22 cellular contexts compared by ENCODE assay signal in the genomic region with DNA sequence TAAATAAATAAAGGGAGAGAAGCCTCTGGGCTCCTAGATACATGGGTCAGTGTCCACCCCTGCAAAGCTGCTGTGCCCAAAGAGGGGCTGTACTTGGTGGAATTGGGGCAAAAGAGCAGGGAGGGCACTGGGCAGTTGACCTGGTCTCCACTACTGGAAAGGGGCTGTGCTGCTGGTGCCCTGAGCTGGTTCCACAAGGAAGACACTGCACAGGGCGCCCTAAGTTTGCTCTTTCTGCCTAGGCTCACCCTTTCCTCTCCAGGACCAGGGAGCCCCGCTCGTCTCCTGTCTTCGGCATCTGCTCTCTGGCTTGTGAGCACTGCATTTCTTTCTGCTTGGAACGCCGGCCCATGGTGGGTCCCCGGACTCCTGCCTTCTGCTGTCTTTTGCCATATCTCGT.
"Had no signal": no experiment of that assay in that cellular context is flagged by ENCODE, and none has a peak within 500 bp of the region (broad histone marks: within the 10 kb centered on the region; RNA-seq: fewer than 3 reads in every experiment).

No MANE protein-coding gene starts in this region.

- H3K9me3 ChIP-seq: SJSA1, SK-N-SH had no signal

- H3K27me3 ChIP-seq: SJSA1 had no signal

- H3K4me2 ChIP-seq: SK-N-SH had no signal

- DNase-seq: activated B cell treated with CpG ODN at 0.5 μM for 24 hours; activated CD4-positive, alpha-beta memory T cell treated with anti-CD3 and anti-CD28 coated beads, Interleukin-2, amount 10 ng/mL, durations not matched to agents 7 days and 5 days; activated CD4-positive, alpha-beta T cell treated with anti-CD3 and anti-CD28 coated beads for 4 hours; activated CD4-positive, CD25-positive, alpha-beta regulatory T cell treated with anti-CD3 and anti-CD28 coated beads, Interleukin-2, amount 50 U/mL, for 72 hours; activated CD8-positive, alpha-beta memory T cell treated with anti-CD3 and anti-CD28 coated beads for 24 hours; activated CD8-positive, alpha-beta memory T cell treated with anti-CD3 and anti-CD28 coated beads, Interleukin-2, amount 10 ng/mL, durations not matched to agents 7 days and 5 days; activated CD8-positive, alpha-beta memory T cell treated with anti-CD3 and anti-CD28 coated beads, Interleukin-2, amount 50 U/mL, for 48 hours; activated effector memory CD4-positive, alpha-beta T cell treated with Interleukin-2 at 50 U/mL for 16 hours; activated naive CD4-positive, alpha-beta T cell treated with anti-CD3 and anti-CD28 coated beads, Interleukin-2, amount 10 ng/mL, durations not matched to agents 7 days and 5 days; activated naive CD8-positive, alpha-beta T cell treated with anti-CD3 and anti-CD28 coated beads, Interleukin-2, amount 50 U/mL, for 24 hours; activated T-cell treated with anti-CD3 and anti-CD28 coated beads, Interleukin-2, amount 50 U/mL, for 48 hours; anterior cingulate cortex; central memory CD4-positive, alpha-beta T cell; NCI-H1105; NCI-H1417 treated with DMSO at 0.1 percent for 48 hours; NCI-H187 treated with DMSO at 0.1 percent for 48 hours; NCI-H2081 treated with DMSO at 0.1 percent for 48 hours; NCI-H345; NCI-H524 treated with DMSO at 0.1 percent for 48 hours; SHP77; SK-N-SH had no signal

- ATAC-seq: activated CD8-positive, alpha-beta memory T cell treated with anti-CD3 and anti-CD28 coated beads, Interleukin-2, amount 10 ng/mL, durations not matched to agents 7 days and 5 days; activated naive CD8-positive, alpha-beta T cell treated with anti-CD3 and anti-CD28 coated beads, Interleukin-2, amount 50 U/mL, for 24 hours had no signal

- H3K4me3 ChIP-seq: SJSA1 had no signal

- H3K9me2 ChIP-seq: SK-N-SH had no signal

- H3K9ac ChIP-seq: SK-N-SH had no signal

- H3K36me3 ChIP-seq: SJSA1 had no signal
